ENCODE assay signal across 21 cellular contexts in the genomic region with DNA sequence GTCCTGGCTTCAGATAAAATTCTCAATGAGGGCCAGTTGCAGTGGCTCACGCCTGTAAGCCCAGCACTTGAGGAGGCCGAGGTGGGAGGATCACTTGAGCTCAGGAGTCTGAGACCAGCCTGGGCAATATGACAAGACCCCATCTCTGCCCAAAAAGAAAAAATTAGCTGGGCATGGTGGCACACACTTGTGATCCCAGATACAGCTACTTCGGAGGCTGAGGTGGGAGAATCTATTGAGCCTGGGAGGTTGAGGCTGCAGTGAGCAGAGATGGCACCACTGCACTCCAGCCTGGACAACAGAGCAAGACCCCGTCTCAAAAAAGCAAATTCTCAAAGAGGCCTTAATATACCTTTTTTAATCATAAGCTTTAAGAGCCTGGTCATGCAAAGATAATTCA.
"Had no signal": no experiment of that assay in that cellular context is flagged by ENCODE, and none has a peak within 500 bp of the region (broad histone marks: within the 10 kb centered on the region; RNA-seq: fewer than 3 reads in every experiment).

No MANE protein-coding gene starts in this region.

- H3K27ac ChIP-seq: esophagus squamous epithelium, hepatocyte, parathyroid adenoma, uterus had no signal

- ATAC-seq: effector memory CD8-positive, alpha-beta T cell; left cardiac atrium; left ventricle myocardium superior had no signal

- DNase-seq: cortex of kidney; effector memory CD8-positive, alpha-beta T cell; esophagus squamous epithelium; foreskin fibroblast; kidney; left cardiac atrium; left ventricle myocardium superior; mesenchymal stem cell; midbrain; retina; small intestine; stimulated activated CD4-positive, alpha-beta T cell treated with anti-CD3 and anti-CD28 coated beads, Interleukin-12 subunit alpha, Interleukin-12 subunit beta, amount 100 ng/mL, for 4 hours; stimulated activated naive CD4-positive, alpha-beta T cell; stomach; uterus had no signal

- H3K9ac ChIP-seq: parathyroid adenoma had no signal

- H3K27me3 ChIP-seq: esophagus squamous epithelium, hepatocyte, stomach, uterus had no signal

- H3K4me3 ChIP-seq: esophagus squamous epithelium, hepatocyte, lung, prostate gland, stomach, uterus had no signal

- H3K27ac Mint-ChIP-seq: effector memory CD8-positive, alpha-beta T cell had no signal

- H3K36me3 Mint-ChIP-seq: type B pancreatic cell had no signal

- H3K9me3 Mint-ChIP-seq: effector memory CD8-positive, alpha-beta T cell; nephron; type B pancreatic cell had no signal

- H3K9me3 ChIP-seq: esophagus squamous epithelium, prostate gland, stomach, uterus had no signal

- H3K36me3 ChIP-seq: esophagus squamous epithelium, prostate gland, stomach, uterus had no signal

- H3K4me3 Mint-ChIP-seq: effector memory CD8-positive, alpha-beta T cell; nephron; type B pancreatic cell had no signal

- H3K27me3 Mint-ChIP-seq: effector memory CD8-positive, alpha-beta T cell; type B pancreatic cell had no signal

- H3K4me1 ChIP-seq: parathyroid adenoma, prostate gland had no signal
